12 cellular contexts compared by ENCODE assay signal in the genomic region with DNA sequence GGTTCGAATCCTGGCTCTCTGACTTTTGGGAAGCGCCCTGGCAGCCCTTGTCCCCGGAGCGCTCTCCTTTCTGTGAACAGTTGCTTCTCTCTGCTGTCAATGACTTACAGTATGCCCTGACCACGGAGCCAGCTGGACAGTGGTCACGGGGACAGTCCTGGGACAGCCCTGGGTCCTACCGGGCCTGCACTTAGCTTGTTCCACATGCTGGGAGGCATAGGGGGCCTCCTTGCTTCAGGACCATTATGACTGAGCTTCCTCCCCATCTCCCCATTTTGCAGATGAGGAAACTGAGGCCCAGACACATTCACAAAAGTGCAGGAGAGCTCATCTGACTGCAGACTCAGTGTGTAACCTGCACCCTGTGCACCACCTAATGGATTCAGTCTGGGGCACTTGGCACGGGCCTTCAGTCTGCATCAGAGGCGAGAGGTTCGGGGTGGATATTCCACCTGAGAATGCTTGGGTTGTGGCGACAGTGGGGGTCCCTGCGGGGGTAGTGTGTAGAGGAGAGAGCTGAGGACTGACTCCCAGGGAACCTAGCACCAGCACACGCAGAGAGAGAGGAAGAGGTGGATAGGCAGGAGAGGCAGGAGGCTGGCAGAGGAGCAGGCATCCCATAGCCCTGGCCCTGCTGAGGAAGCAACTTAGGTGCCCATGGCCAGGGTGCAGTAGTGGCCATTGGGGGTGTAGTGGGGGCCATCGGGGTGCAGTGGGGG. TPM values are rescaled to one million over a fixed set of nuclear protein-coding genes. Genes with fewer than 3 reads are reported as not detected.
DNase-seq lines count a peak whose midpoint lies in the region; ATAC-seq and TF ChIP-seq lines count a peak whose summit lies in the region.
"Had no signal": no experiment of that assay in that cellular context is flagged by ENCODE, and none has a peak within 500 bp of the region (broad histone marks: within the 10 kb centered on the region; RNA-seq: fewer than 3 reads in every experiment).

No MANE protein-coding gene starts in this region.

- no peak for DNase-seq in activated CD8-positive, alpha-beta T cell treated with anti-CD3 and anti-CD28 coated beads, Interleukin-2, amount 10 ng/mL, durations not matched to agents 7 days and 5 days
- DNase-seq in foreskin fibroblast (no peak), progenitor cell of endocrine pancreas (ENCODE audit: low spot score, unreplicated experiment) (no peak), NCI-H1417 treated with DMSO at 0.1 percent for 48 hours (lab: John Stamatoyannopoulos, UW) (no peak), anterior cingulate cortex (lab: John Stamatoyannopoulos, UW) (no peak), NCI-H2227 treated with DMSO at 0.1 percent for 48 hours (lab: John Stamatoyannopoulos, UW) (no peak), pons (ENCODE audit: low spot score) (no peak)
- DNase-seq: central memory CD4-positive, alpha-beta T cell; DMS153; NCI-H1930; T-helper 9 cell had no signal

- H3K4me1 Mint-ChIP-seq in activated CD8-positive, alpha-beta T cell treated with anti-CD3 and anti-CD28 coated beads, Interleukin-2, amount 10 ng/mL, durations not matched to agents 7 days and 5 days (ENCODE audit: low read depth) = peaks cover 6% of the 10 kb centered on the region
- H3K4me1 Mint-ChIP-seq in progenitor cell of endocrine pancreas (ENCODE audit: low read depth) = peaks cover 13% of the 10 kb centered on the region

- H3K36me3 Mint-ChIP-seq in activated CD8-positive, alpha-beta T cell treated with anti-CD3 and anti-CD28 coated beads, Interleukin-2, amount 10 ng/mL, durations not matched to agents 7 days and 5 days (ENCODE audit: low read depth) = no peaks in the 10 kb centered on the region
- H3K36me3 Mint-ChIP-seq in progenitor cell of endocrine pancreas (ENCODE audit: insufficient read depth) = peaks cover 18% of the 10 kb centered on the region

- no peak for TF ChIP-seq CTCF in foreskin fibroblast (IDR thresholded peaks at IDR 0.05; ENCODE audit: low read depth, low read length)
- no peak for TF ChIP-seq CTCF in progenitor cell of endocrine pancreas (IDR thresholded peaks at IDR 0.05; ENCODE audit: unreplicated experiment)

- peak overlapping the region; percentile 71 to 72 for H3K4me3 ChIP-seq in foreskin fibroblast (ENCODE audit: low read depth in 1 of 2, low read length in 2 of 2)

- no peak overlapping the region for H3K27ac Mint-ChIP-seq in activated CD8-positive, alpha-beta T cell treated with anti-CD3 and anti-CD28 coated beads, Interleukin-2, amount 10 ng/mL, durations not matched to agents 7 days and 5 days
- peak overlapping the region; percentile 92 for H3K27ac Mint-ChIP-seq in progenitor cell of endocrine pancreas

- H3K4me3 Mint-ChIP-seq in activated CD8-positive, alpha-beta T cell treated with anti-CD3 and anti-CD28 coated beads, Interleukin-2, amount 10 ng/mL, durations not matched to agents 7 days and 5 days = peak overlapping the region; percentile 36
- H3K4me3 Mint-ChIP-seq in progenitor cell of endocrine pancreas (ENCODE audit: low read depth) = peak overlapping the region; percentile 85

- peaks cover 15% of the 10 kb centered on the region for H3K27me3 Mint-ChIP-seq in activated CD8-positive, alpha-beta T cell treated with anti-CD3 and anti-CD28 coated beads, Interleukin-2, amount 10 ng/mL, durations not matched to agents 7 days and 5 days (ENCODE audit: low read depth)
- peaks cover 68% of the 10 kb centered on the region for H3K27me3 Mint-ChIP-seq in progenitor cell of endocrine pancreas

- POLR2A ChIA-PET in activated CD8-positive, alpha-beta T cell treated with anti-CD3 and anti-CD28 coated beads, Interleukin-2, amount 10 ng/mL, durations not matched to agents 7 days and 5 days (lab: Charles Lee) = no interaction called here

- H3K9me3 Mint-ChIP-seq in activated CD8-positive, alpha-beta T cell treated with anti-CD3 and anti-CD28 coated beads, Interleukin-2, amount 10 ng/mL, durations not matched to agents 7 days and 5 days (ENCODE audit: insufficient read depth) = no peaks in the 10 kb centered on the region
- H3K9me3 Mint-ChIP-seq in progenitor cell of endocrine pancreas (ENCODE audit: low read depth) = no peaks in the 10 kb centered on the region

- no peaks in the 10 kb centered on the region for H3K9me3 ChIP-seq in ES-I3 (ENCODE audit: control insufficient read depth, insufficient read depth, low read length)

- no peak for ATAC-seq in activated CD8-positive, alpha-beta T cell treated with anti-CD3 and anti-CD28 coated beads, Interleukin-2, amount 10 ng/mL, durations not matched to agents 7 days and 5 days

- CTCF ChIA-PET in activated CD8-positive, alpha-beta T cell treated with anti-CD3 and anti-CD28 coated beads, Interleukin-2, amount 10 ng/mL, durations not matched to agents 7 days and 5 days (lab: Charles Lee) = no interaction called here

- H3K9ac ChIP-seq in ES-I3 (ENCODE audit: low read depth, low read length) = peak overlapping the region; percentile 95; the same call in 1 of the 2 replicates

- H3K36me3 ChIP-seq in ES-I3 (ENCODE audit: insufficient read depth, low read length) = no peaks in the 10 kb centered on the region; the same call in 1 of the 2 replicates

- 0 out of 2 replicates have a peak, but pooled peaks cover 7% of the 10 kb centered on the region for H3K4me1 ChIP-seq in ES-I3 (ENCODE audit: insufficient read depth, low read length)

RNA-seq across cellular contexts. Expression of gene DOCK1, which starts 1.6 kb away (rescaled TPM):
- total RNA-seq in activated CD8-positive, alpha-beta T cell treated with anti-CD3 and anti-CD28 coated beads, Interleukin-2, amount 10 ng/mL, durations not matched to agents 7 days and 5 days = not detected
- 77.8 and 81.2 TPM in 2 replicates for total RNA-seq in progenitor cell of endocrine pancreas

Comparison
In these comparisons a context has a peak if more than half of its experiments do, and no peak if none do; other contexts are left out.
1. RNA of gene DOCK1, which starts 1.6 kb away (total RNA-seq): 77.8 to 81.2 TPM in progenitor cell of endocrine pancreas; not detected in activated CD8-positive, alpha-beta T cell treated with anti-CD3 and anti-CD28 coated beads, Interleukin-2, amount 10 ng/mL, durations not matched to agents 7 days and 5 days; every median in the first group is over 10 times any median in the second.